Comparison of ENCODE assay signal across 8 cellular contexts in the genomic region with DNA sequence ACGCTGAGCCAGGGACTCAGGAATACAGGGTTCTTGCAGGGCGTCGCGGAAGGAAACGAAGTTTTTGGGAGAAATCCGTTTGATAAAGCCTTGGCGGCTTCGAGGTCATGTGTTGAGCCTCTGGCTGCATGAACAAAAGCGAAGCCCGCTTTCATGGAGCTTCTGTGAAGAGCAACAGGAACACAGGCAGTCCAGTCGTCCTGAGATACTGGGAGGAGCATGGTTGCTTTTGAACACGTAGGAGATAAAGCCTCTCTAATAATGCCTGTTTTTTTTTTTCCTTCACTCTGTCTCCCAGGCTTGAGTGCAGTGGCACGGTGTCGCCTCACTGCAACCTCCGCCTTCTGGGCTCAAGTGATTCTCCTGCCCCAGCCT. TPM values are rescaled to one million over a fixed set of nuclear protein-coding genes. Genes with fewer than 3 reads are reported as not detected.
A peak's percentile ranks its signal among the peaks of the same experiment; 100 is the strongest.
DNase-seq lines count a peak whose midpoint lies in the region; ATAC-seq and TF ChIP-seq lines count a peak whose summit lies in the region.

No MANE protein-coding gene starts in this region.

- peak overlapping the region; percentile 82 for H3K27ac ChIP-seq in right cardiac atrium (ENCODE audit: low read length)
- H3K27ac ChIP-seq in smooth muscle cell (ENCODE audit: low read depth): no peak overlapping the region

- peaks cover 23% of the 10 kb centered on the region for H3K36me3 ChIP-seq in smooth muscle cell (ENCODE audit: low read depth)

- intact Hi-C loops in CD14-positive monocyte (cut with micrococcal nuclease): loop anchor here (10.0 kb wide), 1 partner anchor 1094 kb away; no protein-coding TSS in a partner anchor
- intact Hi-C loops in right cardiac atrium (cut with DNase I): no loop called here

- H3K36me3 Mint-ChIP-seq in CD14-positive monocyte: peaks cover 24 to 28% of the 10 kb centered on the region in 2 donors
- peaks cover 39% of the 10 kb centered on the region for H3K36me3 Mint-ChIP-seq in activated CD8-positive, alpha-beta T cell treated with anti-CD3 and anti-CD28 coated beads, Interleukin-2, amount 10 ng/mL, durations not matched to agents 7 days and 5 days (ENCODE audit: low read depth)

- peak overlapping the region; percentile 93 to 96 for H3K4me3 Mint-ChIP-seq in CD14-positive monocyte
- H3K4me3 Mint-ChIP-seq in activated CD8-positive, alpha-beta T cell treated with anti-CD3 and anti-CD28 coated beads, Interleukin-2, amount 10 ng/mL, durations not matched to agents 7 days and 5 days: peak overlapping the region; percentile 85

- CTCF ChIA-PET in activated CD8-positive, alpha-beta T cell treated with anti-CD3 and anti-CD28 coated beads, Interleukin-2, amount 10 ng/mL, durations not matched to agents 7 days and 5 days (lab: Charles Lee): interaction anchor here (1.2 to 2.0 kb wide), 3 partner anchors 8 to 54 kb away, joined by 3 to 5 read pairs (median 5); no protein-coding TSS in a partner anchor
- CTCF ChIA-PET in GM10248 (lab: Yijun Ruan, JAX): no interaction called here

- H4K20me1 ChIP-seq in smooth muscle cell (ENCODE audit: low read depth): no peaks in the 10 kb centered on the region

- peak overlapping the region; percentile 98 for H2AFZ ChIP-seq in smooth muscle cell (ENCODE audit: low read depth)

- no peaks in the 10 kb centered on the region for H3F3A ChIP-seq in smooth muscle cell (ENCODE audit: low read depth)

- peaks cover 5% of the 10 kb centered on the region for H3K79me2 ChIP-seq in smooth muscle cell (ENCODE audit: low read depth)

- peaks cover 14% of the 10 kb centered on the region for H3K4me1 Mint-ChIP-seq in CD14-positive monocyte
- peaks cover 24% of the 10 kb centered on the region for H3K4me1 Mint-ChIP-seq in activated CD8-positive, alpha-beta T cell treated with anti-CD3 and anti-CD28 coated beads, Interleukin-2, amount 10 ng/mL, durations not matched to agents 7 days and 5 days (ENCODE audit: low read depth)

- POLR2A ChIA-PET in activated CD8-positive, alpha-beta T cell treated with anti-CD3 and anti-CD28 coated beads, Interleukin-2, amount 10 ng/mL, durations not matched to agents 7 days and 5 days (lab: Charles Lee): no interaction called here
- POLR2A ChIA-PET in GM10248 (lab: Yijun Ruan, JAX): no interaction called here

- H3K27me3 ChIP-seq in right cardiac atrium (ENCODE audit: control insufficient read depth, insufficient read depth) (no peaks in the 10 kb centered on the region), smooth muscle cell (ENCODE audit: low read depth) (no peaks in the 10 kb centered on the region)

- DNase-seq in CD14-positive monocyte (ENCODE audit: low spot score): no peak
- no peak for DNase-seq in activated CD8-positive, alpha-beta T cell treated with anti-CD3 and anti-CD28 coated beads, Interleukin-2, amount 10 ng/mL, durations not matched to agents 7 days and 5 days
- no peak for DNase-seq in right cardiac atrium
- DNase-seq in smooth muscle cell (lab: John Stamatoyannopoulos, UW; ENCODE audit: unreplicated experiment): no peak
- no peak for DNase-seq in GM10248 (ENCODE audit: extremely low spot score)
- DNase-seq in MV-4-11 (lab: John Stamatoyannopoulos, UW): no peak
- DNase-seq in inferior parietal cortex (ENCODE audit: extremely low spot score): no peak

- 18% methylated on average over 15 of the region's 15 CpGs for WGBS in right cardiac atrium
- WGBS in smooth muscle cell (ENCODE audit: low lambda C conversion rate): 26% methylated on average over 15 of the region's 15 CpGs

- peaks cover 8 to 12% (median 8%) of the 10 kb centered on the region in 3 donors for H3K27me3 Mint-ChIP-seq in CD14-positive monocyte (ENCODE audit: low read depth in 3 of 3)
- H3K27me3 Mint-ChIP-seq in activated CD8-positive, alpha-beta T cell treated with anti-CD3 and anti-CD28 coated beads, Interleukin-2, amount 10 ng/mL, durations not matched to agents 7 days and 5 days (ENCODE audit: low read depth): peaks cover 16% of the 10 kb centered on the region

- H3K4me2 ChIP-seq in smooth muscle cell: peak overlapping the region; percentile 98

- peak overlapping the region; percentile 89 for H3K4me3 ChIP-seq in right cardiac atrium (ENCODE audit: low read length)
- H3K4me3 ChIP-seq in smooth muscle cell: peak overlapping the region; percentile 78

- peak overlapping the region in 3 of 7 donors; percentile 10 to 77 (median 39) for H3K27ac Mint-ChIP-seq in CD14-positive monocyte
- H3K27ac Mint-ChIP-seq in activated CD8-positive, alpha-beta T cell treated with anti-CD3 and anti-CD28 coated beads, Interleukin-2, amount 10 ng/mL, durations not matched to agents 7 days and 5 days: peak overlapping the region; percentile 82

- TF ChIP-seq CTCF in CD14-positive monocyte (IDR thresholded peaks at IDR 0.05): no peak
- TF ChIP-seq CTCF in smooth muscle cell (IDR thresholded peaks at IDR 0.05; ENCODE audit: borderline replicate concordance, insufficient read depth, poor library complexity, severe bottlenecking): no peak
- TF ChIP-seq CTCF in GM10248 (IDR thresholded peaks at IDR 0.05; ENCODE audit: control extremely low read depth, extremely low read depth, low read depth, missing control alignments): no peak

- no peaks in the 10 kb centered on the region for H3K4me1 ChIP-seq in right cardiac atrium (ENCODE audit: control insufficient read depth, insufficient read depth, low read length)
- peaks cover 5% of the 10 kb centered on the region for H3K4me1 ChIP-seq in smooth muscle cell (ENCODE audit: low read depth)

- peaks cover 20 to 35% (median 28%) of the 10 kb centered on the region in 7 donors for H3K9me3 Mint-ChIP-seq in CD14-positive monocyte
- peaks cover 35% of the 10 kb centered on the region for H3K9me3 Mint-ChIP-seq in activated CD8-positive, alpha-beta T cell treated with anti-CD3 and anti-CD28 coated beads, Interleukin-2, amount 10 ng/mL, durations not matched to agents 7 days and 5 days (ENCODE audit: insufficient read depth)

- H3K9me3 ChIP-seq in right cardiac atrium (ENCODE audit: control insufficient read depth, low read length): peaks cover 10% of the 10 kb centered on the region
- peaks cover 27% of the 10 kb centered on the region for H3K9me3 ChIP-seq in smooth muscle cell (replicated peaks; ENCODE audit: low read depth)

- peak overlapping the region; percentile 89 for H3K9ac ChIP-seq in smooth muscle cell (ENCODE audit: low read depth)

- ATAC-seq in HG02759 (IDR thresholded peaks at IDR 0.05; ENCODE audit: unreplicated experiment): peak; percentile 3
- peak; percentile 2 for ATAC-seq in activated CD8-positive, alpha-beta T cell treated with anti-CD3 and anti-CD28 coated beads, Interleukin-2, amount 10 ng/mL, durations not matched to agents 7 days and 5 days
- ATAC-seq in right cardiac atrium: peak in 1 of 2 donors; percentile 55

RNA-seq across cellular contexts. Expression of a gene that starts 0.5 kb away (rescaled TPM):
- polyA plus RNA-seq in CD14-positive monocyte: 10 to 100 TPM; 33.0 to 33.6 TPM
- 10 to 100 TPM; 16.5 to 18.0 TPM for total RNA-seq in activated CD8-positive, alpha-beta T cell treated with anti-CD3 and anti-CD28 coated beads, Interleukin-2, amount 10 ng/mL, durations not matched to agents 7 days and 5 days
- 10 to 100 TPM; 47.2 to 65.4 (median 54.4) TPM for total RNA-seq in right cardiac atrium
- 86.3 TPM for polyA plus RNA-seq in right cardiac atrium
- total RNA-seq in smooth muscle cell: 26.6 and 40.6 TPM in 2 replicates
- 30.9 and 36.3 TPM in 2 replicates for polyA plus RNA-seq in smooth muscle cell

RNA-seq across cellular contexts. Expression of a gene that starts 42.9 kb away (rescaled TPM):
- polyA plus RNA-seq in CD14-positive monocyte (under 1 TPM; 0.19 to 0.27 TPM), right cardiac atrium (1.2 TPM), smooth muscle cell (1.8 and 2.9 TPM in 2 replicates)
- total RNA-seq in activated CD8-positive, alpha-beta T cell treated with anti-CD3 and anti-CD28 coated beads, Interleukin-2, amount 10 ng/mL, durations not matched to agents 7 days and 5 days: 1 to 10 TPM; 4.7 to 4.8 TPM
- total RNA-seq in right cardiac atrium (1 to 10 TPM; 1.7 to 2.6 (median 2.0) TPM), smooth muscle cell (1.4 and 2.9 TPM in 2 replicates)

Comparison
In these comparisons a context has a peak if more than half of its experiments do, and no peak if none do; other contexts are left out.
1. intact Hi-C loops: an anchor here in CD14-positive monocyte (10.0 kb wide); none called in right cardiac atrium.